Comparison of ENCODE assay signal across 18 cellular contexts in the genomic region with DNA sequence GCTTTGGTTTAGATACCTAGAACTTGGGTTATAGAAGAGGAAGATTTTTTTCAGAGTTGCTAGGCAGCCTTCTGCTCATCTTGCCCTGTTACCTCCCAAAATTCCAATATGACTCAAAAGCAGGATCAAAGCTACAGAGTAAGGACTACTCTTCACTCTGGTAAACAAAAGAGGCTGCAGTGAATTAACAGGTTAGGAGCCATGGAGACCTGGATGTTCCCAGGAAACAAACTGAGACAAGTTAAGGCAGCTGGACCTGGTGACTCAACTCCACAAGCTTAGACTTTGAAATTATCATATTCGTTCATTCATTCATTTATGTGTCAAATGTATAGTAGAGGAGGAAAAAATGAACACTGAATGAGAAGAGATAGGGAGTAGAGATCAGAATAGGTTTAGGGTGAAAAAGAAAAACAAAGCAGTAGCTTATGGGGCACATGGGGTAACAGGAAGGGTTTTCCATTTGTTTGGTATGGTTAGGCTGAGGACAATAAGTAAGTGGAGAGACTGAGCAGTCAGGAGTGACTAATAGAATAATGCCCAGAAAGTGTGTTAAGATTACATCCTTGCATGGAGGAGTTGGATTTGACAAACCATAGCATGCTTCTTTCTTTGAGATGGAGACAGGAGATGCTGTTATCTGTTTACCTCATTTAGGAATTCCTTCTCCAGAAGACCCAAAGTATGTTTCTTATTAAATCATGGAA.
"Had no signal": no experiment of that assay in that cellular context is flagged by ENCODE, and none has a peak within 500 bp of the region (broad histone marks: within the 10 kb centered on the region; RNA-seq: fewer than 3 reads in every experiment).

No MANE protein-coding gene starts in this region.

- H3K27me3 Mint-ChIP-seq: natural killer cell treated with Interleukin-12 subunit alpha and Interleukin-12 subunit beta and Interleukin-15 and Interleukin-18, amount 100 ng/mL, for 72 hours; stimulated activated naive B cell treated with anti-CD40 and anti-IgM and Interleukin-4, amounts not matched to agents 10 μg/mL and 1 μg/mL and 100 μg/mL, for 72 hours; T-cell had no signal

- ATAC-seq: activated CD8-positive, alpha-beta T cell treated with anti-CD3 and anti-CD28 coated beads, Interleukin-2, amount 10 ng/mL, durations not matched to agents 7 days and 5 days; stimulated activated naive B cell treated with anti-CD40 and anti-IgM and Interleukin-4, amounts not matched to agents 10 μg/mL and 1 μg/mL and 100 μg/mL, for 72 hours; T-cell had no signal

- H3K4me3 Mint-ChIP-seq: activated CD8-positive, alpha-beta T cell treated with anti-CD3 and anti-CD28 coated beads, Interleukin-2, amount 10 ng/mL, durations not matched to agents 7 days and 5 days; natural killer cell treated with Interleukin-12 subunit alpha and Interleukin-12 subunit beta and Interleukin-15 and Interleukin-18, amount 100 ng/mL, for 72 hours; stimulated activated naive B cell treated with anti-CD40 and anti-IgM and Interleukin-4, amounts not matched to agents 10 μg/mL and 1 μg/mL and 100 μg/mL, for 72 hours; T-cell had no signal

- H3K4me1 ChIP-seq: prostate gland, tibial nerve had no signal

- H3K4me1 Mint-ChIP-seq: T-cell had no signal

- H3K27ac ChIP-seq: coronary artery, prostate gland, right lobe of liver, tibial nerve had no signal

- DNase-seq: activated CD4-positive, alpha-beta T cell treated with anti-CD3 and anti-CD28 coated beads for 48 hours; activated CD8-positive, alpha-beta memory T cell treated with anti-CD3 and anti-CD28 coated beads, Interleukin-2, amount 50 U/mL, for 48 hours; activated CD8-positive, alpha-beta T cell treated with anti-CD3 and anti-CD28 coated beads, Interleukin-2, amount 10 ng/mL, durations not matched to agents 7 days and 5 days; central memory CD4-positive, alpha-beta T cell; effector CD4-positive, alpha-beta T cell; hypothalamus; left cardiac atrium; occipital lobe; stimulated activated CD4-positive, alpha-beta T cell treated with anti-CD3 and anti-CD28 coated beads, Interleukin-2, amount 100 ng/mL, for 24 hours; stimulated activated naive B cell treated with anti-CD40 and anti-IgM and Interleukin-4, amounts not matched to agents 10 μg/mL and 1 μg/mL and 100 μg/mL, for 72 hours; T-cell; T1000 had no signal

- H3K36me3 Mint-ChIP-seq: stimulated activated naive B cell treated with anti-CD40 and anti-IgM and Interleukin-4, amounts not matched to agents 10 μg/mL and 1 μg/mL and 100 μg/mL, for 72 hours; T-cell had no signal

- H3K27me3 ChIP-seq: right lobe of liver, tibial nerve had no signal

- H3K36me3 ChIP-seq: prostate gland, right lobe of liver, tibial nerve had no signal

- H3K9me3 ChIP-seq: prostate gland, right lobe of liver, tibial nerve had no signal

- H3K4me3 ChIP-seq: coronary artery, lung, prostate gland, right lobe of liver, tibial nerve had no signal

- H3K27ac Mint-ChIP-seq: activated CD8-positive, alpha-beta T cell treated with anti-CD3 and anti-CD28 coated beads, Interleukin-2, amount 10 ng/mL, durations not matched to agents 7 days and 5 days; stimulated activated naive B cell treated with anti-CD40 and anti-IgM and Interleukin-4, amounts not matched to agents 10 μg/mL and 1 μg/mL and 100 μg/mL, for 72 hours; T-cell had no signal
